ENCODE assay signal across 1 cellular context in the genomic region with DNA sequence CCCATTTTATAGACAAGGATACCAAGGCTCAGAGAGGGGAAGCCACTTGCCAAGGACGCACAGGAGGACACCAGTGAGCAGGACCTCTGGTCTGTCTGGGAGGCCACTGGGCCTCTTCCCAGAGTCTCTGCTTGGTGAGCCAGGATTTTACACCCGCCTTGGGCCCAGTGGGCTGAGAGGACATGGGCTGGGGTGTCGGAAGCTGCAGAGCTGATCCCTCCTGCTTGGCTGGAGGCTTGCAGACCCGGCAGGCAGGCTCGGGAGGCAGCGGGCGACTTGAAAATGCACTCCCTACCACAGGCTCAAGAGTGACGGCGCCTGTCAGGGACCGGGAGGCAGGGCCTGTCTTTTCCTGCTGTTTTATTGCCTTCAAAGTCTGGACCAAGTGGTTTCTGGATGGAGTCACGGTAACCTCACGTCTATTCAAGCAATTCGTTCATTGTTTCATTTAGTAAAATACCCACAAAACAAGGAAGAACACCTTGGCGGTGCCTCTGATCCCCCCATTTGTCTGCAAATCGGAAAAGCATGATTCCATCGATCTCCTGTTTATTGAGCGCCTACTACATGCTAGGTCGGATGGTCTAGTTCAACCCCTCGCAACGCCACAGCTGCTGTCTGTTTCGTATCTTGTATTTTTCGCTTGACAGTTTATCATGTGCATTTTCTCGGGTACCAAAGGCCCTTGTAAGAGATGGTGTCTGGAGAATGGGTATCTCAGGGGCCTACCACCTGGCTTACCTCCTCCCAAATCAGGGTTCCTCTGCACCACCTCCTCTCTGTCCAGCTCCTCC.
TF ChIP-seq lines count a peak whose summit lies in the region.

No MANE protein-coding gene starts in this region.

TF ChIP-seq in H1, 55 proteins besides CTCF, POLR2A, EP300 and RAD21:
- no peak for TF ChIP-seq POU5F1 (IDR thresholded peaks at IDR 0.05; ENCODE audit: low read depth, low read length)
- TF ChIP-seq, protein P1, sequence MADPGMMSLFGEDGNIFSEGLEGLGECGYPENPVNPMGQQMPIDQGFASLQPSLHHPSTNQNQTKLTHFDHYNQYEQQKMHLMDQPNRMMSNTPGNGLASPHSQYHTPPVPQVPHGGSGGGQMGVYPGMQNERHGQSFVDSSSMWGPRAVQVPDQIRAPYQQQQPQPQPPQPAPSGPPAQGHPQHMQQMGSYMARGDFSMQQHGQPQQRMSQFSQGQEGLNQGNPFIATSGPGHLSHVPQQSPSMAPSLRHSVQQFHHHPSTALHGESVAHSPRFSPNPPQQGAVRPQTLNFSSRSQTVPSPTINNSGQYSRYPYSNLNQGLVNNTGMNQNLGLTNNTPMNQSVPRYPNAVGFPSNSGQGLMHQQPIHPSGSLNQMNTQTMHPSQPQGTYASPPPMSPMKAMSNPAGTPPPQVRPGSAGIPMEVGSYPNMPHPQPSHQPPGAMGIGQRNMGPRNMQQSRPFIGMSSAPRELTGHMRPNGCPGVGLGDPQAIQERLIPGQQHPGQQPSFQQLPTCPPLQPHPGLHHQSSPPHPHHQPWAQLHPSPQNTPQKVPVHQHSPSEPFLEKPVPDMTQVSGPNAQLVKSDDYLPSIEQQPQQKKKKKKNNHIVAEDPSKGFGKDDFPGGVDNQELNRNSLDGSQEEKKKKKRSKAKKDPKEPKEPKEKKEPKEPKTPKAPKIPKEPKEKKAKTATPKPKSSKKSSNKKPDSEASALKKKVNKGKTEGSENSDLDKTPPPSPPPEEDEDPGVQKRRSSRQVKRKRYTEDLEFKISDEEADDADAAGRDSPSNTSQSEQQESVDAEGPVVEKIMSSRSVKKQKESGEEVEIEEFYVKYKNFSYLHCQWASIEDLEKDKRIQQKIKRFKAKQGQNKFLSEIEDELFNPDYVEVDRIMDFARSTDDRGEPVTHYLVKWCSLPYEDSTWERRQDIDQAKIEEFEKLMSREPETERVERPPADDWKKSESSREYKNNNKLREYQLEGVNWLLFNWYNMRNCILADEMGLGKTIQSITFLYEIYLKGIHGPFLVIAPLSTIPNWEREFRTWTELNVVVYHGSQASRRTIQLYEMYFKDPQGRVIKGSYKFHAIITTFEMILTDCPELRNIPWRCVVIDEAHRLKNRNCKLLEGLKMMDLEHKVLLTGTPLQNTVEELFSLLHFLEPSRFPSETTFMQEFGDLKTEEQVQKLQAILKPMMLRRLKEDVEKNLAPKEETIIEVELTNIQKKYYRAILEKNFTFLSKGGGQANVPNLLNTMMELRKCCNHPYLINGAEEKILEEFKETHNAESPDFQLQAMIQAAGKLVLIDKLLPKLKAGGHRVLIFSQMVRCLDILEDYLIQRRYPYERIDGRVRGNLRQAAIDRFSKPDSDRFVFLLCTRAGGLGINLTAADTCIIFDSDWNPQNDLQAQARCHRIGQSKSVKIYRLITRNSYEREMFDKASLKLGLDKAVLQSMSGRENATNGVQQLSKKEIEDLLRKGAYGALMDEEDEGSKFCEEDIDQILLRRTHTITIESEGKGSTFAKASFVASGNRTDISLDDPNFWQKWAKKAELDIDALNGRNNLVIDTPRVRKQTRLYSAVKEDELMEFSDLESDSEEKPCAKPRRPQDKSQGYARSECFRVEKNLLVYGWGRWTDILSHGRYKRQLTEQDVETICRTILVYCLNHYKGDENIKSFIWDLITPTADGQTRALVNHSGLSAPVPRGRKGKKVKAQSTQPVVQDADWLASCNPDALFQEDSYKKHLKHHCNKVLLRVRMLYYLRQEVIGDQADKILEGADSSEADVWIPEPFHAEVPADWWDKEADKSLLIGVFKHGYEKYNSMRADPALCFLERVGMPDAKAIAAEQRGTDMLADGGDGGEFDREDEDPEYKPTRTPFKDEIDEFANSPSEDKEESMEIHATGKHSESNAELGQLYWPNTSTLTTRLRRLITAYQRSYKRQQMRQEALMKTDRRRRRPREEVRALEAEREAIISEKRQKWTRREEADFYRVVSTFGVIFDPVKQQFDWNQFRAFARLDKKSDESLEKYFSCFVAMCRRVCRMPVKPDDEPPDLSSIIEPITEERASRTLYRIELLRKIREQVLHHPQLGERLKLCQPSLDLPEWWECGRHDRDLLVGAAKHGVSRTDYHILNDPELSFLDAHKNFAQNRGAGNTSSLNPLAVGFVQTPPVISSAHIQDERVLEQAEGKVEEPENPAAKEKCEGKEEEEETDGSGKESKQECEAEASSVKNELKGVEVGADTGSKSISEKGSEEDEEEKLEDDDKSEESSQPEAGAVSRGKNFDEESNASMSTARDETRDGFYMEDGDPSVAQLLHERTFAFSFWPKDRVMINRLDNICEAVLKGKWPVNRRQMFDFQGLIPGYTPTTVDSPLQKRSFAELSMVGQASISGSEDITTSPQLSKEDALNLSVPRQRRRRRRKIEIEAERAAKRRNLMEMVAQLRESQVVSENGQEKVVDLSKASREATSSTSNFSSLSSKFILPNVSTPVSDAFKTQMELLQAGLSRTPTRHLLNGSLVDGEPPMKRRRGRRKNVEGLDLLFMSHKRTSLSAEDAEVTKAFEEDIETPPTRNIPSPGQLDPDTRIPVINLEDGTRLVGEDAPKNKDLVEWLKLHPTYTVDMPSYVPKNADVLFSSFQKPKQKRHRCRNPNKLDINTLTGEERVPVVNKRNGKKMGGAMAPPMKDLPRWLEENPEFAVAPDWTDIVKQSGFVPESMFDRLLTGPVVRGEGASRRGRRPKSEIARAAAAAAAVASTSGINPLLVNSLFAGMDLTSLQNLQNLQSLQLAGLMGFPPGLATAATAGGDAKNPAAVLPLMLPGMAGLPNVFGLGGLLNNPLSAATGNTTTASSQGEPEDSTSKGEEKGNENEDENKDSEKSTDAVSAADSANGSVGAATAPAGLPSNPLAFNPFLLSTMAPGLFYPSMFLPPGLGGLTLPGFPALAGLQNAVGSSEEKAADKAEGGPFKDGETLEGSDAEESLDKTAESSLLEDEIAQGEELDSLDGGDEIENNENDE (IDR thresholded peaks at IDR 0.05; ENCODE audit: insufficient replicate concordance, low read length) = no peak
- TF ChIP-seq, protein P2, sequence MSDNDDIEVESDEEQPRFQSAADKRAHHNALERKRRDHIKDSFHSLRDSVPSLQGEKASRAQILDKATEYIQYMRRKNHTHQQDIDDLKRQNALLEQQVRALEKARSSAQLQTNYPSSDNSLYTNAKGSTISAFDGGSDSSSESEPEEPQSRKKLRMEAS (IDR thresholded peaks at IDR 0.05) = no peak
- no peak for TF ChIP-seq ZNF274 (IDR thresholded peaks at IDR 0.05; ENCODE audit: borderline replicate concordance, extremely low read depth, low read length)
- no peak for TF ChIP-seq SP4 (IDR thresholded peaks at IDR 0.05; ENCODE audit: low read length)
- TF ChIP-seq TAF1 (IDR thresholded peaks at IDR 0.05; ENCODE audit: low read depth, low read length) = no peak
- TF ChIP-seq ASH2L (IDR thresholded peaks at IDR 0.05; ENCODE audit: low read length) = no peak
